14 cellular contexts compared by ENCODE assay signal in genomic region chr11:122746611-122747305, GRCh38.
DNase-seq lines count a peak whose midpoint lies in the region; ATAC-seq and TF ChIP-seq lines count a peak whose summit lies in the region.
"Had no signal": no experiment of that assay in that cellular context is flagged by ENCODE, and none has a peak within 500 bp of the region (broad histone marks: within the 10 kb centered on the region; RNA-seq: fewer than 3 reads in every experiment).

No MANE protein-coding gene starts in this region.

- BruUV-seq in Caco-2 (replicated peaks; lab: Mats Ljungman, UMichigan): no TSS peak

- peak overlapping the region; percentile 76 for H3K27ac Mint-ChIP-seq in T-helper 1 cell treated with Interleukin-12 subunit alpha and Interleukin-12 subunit beta and Interleukin-4 antibody, amounts not matched to agents 30 μg/mL and 1 μg/mL, for 36 hours
- no peak overlapping the region for H3K27ac Mint-ChIP-seq in activated naive CD8-positive, alpha-beta T cell treated with anti-CD3 and anti-CD28 coated beads, Interleukin-2, amount 10 ng/mL, durations not matched to agents 7 days and 5 days
- peak overlapping the region; percentile 57 for H3K27ac Mint-ChIP-seq in nephron progenitor cell
- no peak overlapping the region for H3K27ac Mint-ChIP-seq in Caco-2 (ENCODE audit: unreplicated experiment)

- intact Hi-C loops in Caco-2 (cut with micrococcal nuclease; ENCODE audit: unreplicated experiment): no loop called here

- peaks cover 35% of the 10 kb centered on the region for H3K4me1 Mint-ChIP-seq in T-helper 1 cell treated with Interleukin-12 subunit alpha and Interleukin-12 subunit beta and Interleukin-4 antibody, amounts not matched to agents 30 μg/mL and 1 μg/mL, for 36 hours (ENCODE audit: low read depth)
- H3K4me1 Mint-ChIP-seq in activated naive CD8-positive, alpha-beta T cell treated with anti-CD3 and anti-CD28 coated beads, Interleukin-2, amount 10 ng/mL, durations not matched to agents 7 days and 5 days: peaks cover 66% of the 10 kb centered on the region
- peaks cover 55% of the 10 kb centered on the region for H3K4me1 Mint-ChIP-seq in nephron progenitor cell
- H3K4me1 Mint-ChIP-seq in Caco-2 (ENCODE audit: low read depth, unreplicated experiment): peaks cover 16% of the 10 kb centered on the region

- H3K27me3 Mint-ChIP-seq in T-helper 1 cell treated with Interleukin-12 subunit alpha and Interleukin-12 subunit beta and Interleukin-4 antibody, amounts not matched to agents 30 μg/mL and 1 μg/mL, for 36 hours (ENCODE audit: low read depth): peaks cover 21% of the 10 kb centered on the region
- no peaks in the 10 kb centered on the region for H3K27me3 Mint-ChIP-seq in activated naive CD8-positive, alpha-beta T cell treated with anti-CD3 and anti-CD28 coated beads, Interleukin-2, amount 10 ng/mL, durations not matched to agents 7 days and 5 days
- H3K27me3 Mint-ChIP-seq in nephron progenitor cell (ENCODE audit: low read depth, poor library complexity) (no peaks in the 10 kb centered on the region), Caco-2 (ENCODE audit: insufficient read depth, unreplicated experiment) (no peaks in the 10 kb centered on the region)

- H3K4me3 Mint-ChIP-seq in T-helper 1 cell treated with Interleukin-12 subunit alpha and Interleukin-12 subunit beta and Interleukin-4 antibody, amounts not matched to agents 30 μg/mL and 1 μg/mL, for 36 hours: peak overlapping the region; percentile 21
- H3K4me3 Mint-ChIP-seq in activated naive CD8-positive, alpha-beta T cell treated with anti-CD3 and anti-CD28 coated beads, Interleukin-2, amount 10 ng/mL, durations not matched to agents 7 days and 5 days: peak overlapping the region; percentile 69
- H3K4me3 Mint-ChIP-seq in nephron progenitor cell (no peak overlapping the region), Caco-2 (ENCODE audit: unreplicated experiment) (no peak overlapping the region)

- H3K36me3 ChIP-seq in HUES48 (ENCODE audit: control insufficient read depth, insufficient read depth, low read length) (no peaks in the 10 kb centered on the region), Caco-2 (ENCODE audit: control insufficient read depth, insufficient read depth, low read length) (no peaks in the 10 kb centered on the region)
- H3K36me3 ChIP-seq: transverse colon had no signal

- H3K9me3 ChIP-seq in HUES48 (ENCODE audit: control insufficient read depth, insufficient read depth, low read length) (no peaks in the 10 kb centered on the region), Caco-2 (no peaks in the 10 kb centered on the region)
- H3K9me3 ChIP-seq: transverse colon had no signal

- H3K27me3 ChIP-seq in HUES48 (ENCODE audit: control insufficient read depth, insufficient read depth, low read length) (no peaks in the 10 kb centered on the region), Caco-2 (replicated peaks; ENCODE audit: control insufficient read depth, insufficient read depth, low read length) (no peaks in the 10 kb centered on the region)
- H3K27me3 ChIP-seq: transverse colon had no signal

- H3K4me3 ChIP-seq in HUES48 (ENCODE audit: low read depth, low read length) (no peak overlapping the region), Caco-2 (ENCODE audit: low read depth, low read length) (no peak overlapping the region)
- H3K4me3 ChIP-seq: transverse colon had no signal

- TF ChIP-seq CTCF in nephron progenitor cell (IDR thresholded peaks at IDR 0.05) (no peak), Caco-2 (IDR thresholded peaks at IDR 0.05; ENCODE audit: insufficient read depth in 1 of 2, low read depth in 1 of 2, low read length in 1 of 2, severe bottlenecking in 1 of 2, unreplicated experiment in 1 of 2) (no peak)

- H3K9me3 Mint-ChIP-seq in T-helper 1 cell treated with Interleukin-12 subunit alpha and Interleukin-12 subunit beta and Interleukin-4 antibody, amounts not matched to agents 30 μg/mL and 1 μg/mL, for 36 hours: no peaks in the 10 kb centered on the region
- no peaks in the 10 kb centered on the region for H3K9me3 Mint-ChIP-seq in activated naive CD8-positive, alpha-beta T cell treated with anti-CD3 and anti-CD28 coated beads, Interleukin-2, amount 10 ng/mL, durations not matched to agents 7 days and 5 days
- H3K9me3 Mint-ChIP-seq in nephron progenitor cell (no peaks in the 10 kb centered on the region), Caco-2 (ENCODE audit: unreplicated experiment) (no peaks in the 10 kb centered on the region)

- peaks cover 2% of the 10 kb centered on the region for H3K36me3 Mint-ChIP-seq in T-helper 1 cell treated with Interleukin-12 subunit alpha and Interleukin-12 subunit beta and Interleukin-4 antibody, amounts not matched to agents 30 μg/mL and 1 μg/mL, for 36 hours (ENCODE audit: low read depth)
- peaks cover 9% of the 10 kb centered on the region for H3K36me3 Mint-ChIP-seq in activated naive CD8-positive, alpha-beta T cell treated with anti-CD3 and anti-CD28 coated beads, Interleukin-2, amount 10 ng/mL, durations not matched to agents 7 days and 5 days
- H3K36me3 Mint-ChIP-seq in nephron progenitor cell (ENCODE audit: low read depth) (no peaks in the 10 kb centered on the region), Caco-2 (ENCODE audit: insufficient read depth, unreplicated experiment) (no peaks in the 10 kb centered on the region)

- ATAC-seq in activated naive CD8-positive, alpha-beta T cell treated with anti-CD3 and anti-CD28 coated beads, Interleukin-2, amount 10 ng/mL, durations not matched to agents 7 days and 5 days (ENCODE audit: low read depth): no peak
- ATAC-seq: HepG2 had no signal

- H3K27ac ChIP-seq in HUES48 (ENCODE audit: low read depth, low read length): peak overlapping the region; percentile 24
- H3K27ac ChIP-seq: 22Rv1, VCaP had no signal

- CTCF ChIA-PET in Caco-2 (lab: Charles Lee): interaction anchor here (0.8 to 1.8 kb wide), 2 partner anchors 35 to 118 kb away, joined by 4 to 10 read pairs; no protein-coding TSS in a partner anchor

- no peak for DNase-seq in T-helper 1 cell
- DNase-seq in activated naive CD8-positive, alpha-beta T cell treated with anti-CD3 and anti-CD28 coated beads, Interleukin-2, amount 10 ng/mL, durations not matched to agents 7 days and 5 days: no peak
- DNase-seq in nephron progenitor cell: no peak
- DNase-seq in Caco-2: no peak
- no peak for DNase-seq in DMS53 (lab: John Stamatoyannopoulos, UW)
- DNase-seq in medulla oblongata (ENCODE audit: extremely low spot score): no peak
- DNase-seq: Calu3, NCI-H1048 had no signal

- H3K4me1 ChIP-seq in HUES48 (ENCODE audit: control insufficient read depth, insufficient read depth, low read length) (no peaks in the 10 kb centered on the region), Caco-2 (peaks cover 5% of the 10 kb centered on the region; the same call in 1 of the 2 replicates)

- POLR2A ChIA-PET in activated naive CD8-positive, alpha-beta T cell treated with anti-CD3 and anti-CD28 coated beads, Interleukin-2, amount 10 ng/mL, durations not matched to agents 7 days and 5 days (lab: Charles Lee): interaction anchor here (0.8 to 3.9 kb wide), 11 partner anchors 8 to 110 kb away, joined by 3 to 27 read pairs (median 6); partner anchors contain the start of gene UBASH3B
- POLR2A ChIA-PET in Caco-2 (lab: Charles Lee): no interaction called here

- no peak overlapping the region for H3K9ac ChIP-seq in HUES48 (ENCODE audit: low read depth, low read length)

Comparison
In these comparisons a context has a peak if more than half of its experiments do, and no peak if none do; other contexts are left out.
1. H3K27ac Mint-ChIP-seq: peak in T-helper 1 cell treated with Interleukin-12 subunit alpha and Interleukin-12 subunit beta and Interleukin-4 antibody, amounts not matched to agents 30 μg/mL and 1 μg/mL, for 36 hours (single experiment) and nephron progenitor cell (single experiment); none in activated naive CD8-positive, alpha-beta T cell treated with anti-CD3 and anti-CD28 coated beads, Interleukin-2, amount 10 ng/mL, durations not matched to agents 7 days and 5 days (single experiment) and Caco-2 (single experiment).
2. H3K4me3 Mint-ChIP-seq: peak in T-helper 1 cell treated with Interleukin-12 subunit alpha and Interleukin-12 subunit beta and Interleukin-4 antibody, amounts not matched to agents 30 μg/mL and 1 μg/mL, for 36 hours (single experiment) and activated naive CD8-positive, alpha-beta T cell treated with anti-CD3 and anti-CD28 coated beads, Interleukin-2, amount 10 ng/mL, durations not matched to agents 7 days and 5 days (single experiment); none in nephron progenitor cell (single experiment) and Caco-2 (single experiment).